8 cellular contexts compared by ENCODE assay signal in genomic region chr17:28357061-28357900, GRCh38. TPM values are rescaled to one million over a fixed set of nuclear protein-coding genes. Genes with fewer than 3 reads are reported as not detected.
DNase-seq lines count a peak whose midpoint lies in the region; ATAC-seq and TF ChIP-seq lines count a peak whose summit lies in the region.

Gene POLDIP2, minus strand, starts transcription at chr17:28357527. Its CDS starts 79 bp downstream, at chr17:28357448.

- peaks cover 3 to 36% (median 19%) of the 10 kb centered on the region in 3 donors for H3K4me1 ChIP-seq in gastroesophageal sphincter

- no peaks in the 10 kb centered on the region for H3K27me3 Mint-ChIP-seq in activated naive CD4-positive, alpha-beta T cell treated with anti-CD3 and anti-CD28 coated beads, Interleukin-2, amount 10 ng/mL, durations not matched to agents 7 days and 5 days

- H3K27ac ChIP-seq in SK-N-MC, result peak within 1 kb of the TSS; percentile 49; the same call in 1 of the 2 replicates
- H3K27ac ChIP-seq in gastroesophageal sphincter, result peak within 1 kb of the TSS; percentile 81 to 96 (median 93)

- H3K36me3 Mint-ChIP-seq in activated naive CD4-positive, alpha-beta T cell treated with anti-CD3 and anti-CD28 coated beads, Interleukin-2, amount 10 ng/mL, durations not matched to agents 7 days and 5 days, result peaks cover 25% of the 10 kb centered on the region

- no peaks in the 10 kb centered on the region for H3K27me3 ChIP-seq in gastroesophageal sphincter

- TF ChIP-seq CTCF in HFF-Myc (IDR thresholded peaks at IDR 0.05; ENCODE audit: low read depth, low read length, missing control alignments), result no peak
- TF ChIP-seq CTCF in gastroesophageal sphincter (IDR thresholded peaks at IDR 0.05), result peak in 2 of 4 experiments; percentile 4 to 31

- H3K4me3 Mint-ChIP-seq in activated naive CD4-positive, alpha-beta T cell treated with anti-CD3 and anti-CD28 coated beads, Interleukin-2, amount 10 ng/mL, durations not matched to agents 7 days and 5 days, result peak within 1 kb of the TSS; percentile 93

- H3K9ac ChIP-seq in SK-N-MC (ENCODE audit: insufficient read length), result peak within 1 kb of the TSS; percentile 99

- TF ChIP-seq POLR2A in gastroesophageal sphincter (IDR thresholded peaks at IDR 0.05), result peak; percentile 96 to 97

- H3K9me3 ChIP-seq in SK-N-MC (ENCODE audit: low read depth, low read length), result no peaks in the 10 kb centered on the region
- no peaks in the 10 kb centered on the region for H3K9me3 ChIP-seq in gastroesophageal sphincter

- peak; percentile 66 for DNase-seq in GM04503 (ENCODE audit: low read depth)
- peak; percentile 73 for DNase-seq in HFF-Myc (ENCODE audit: extremely low read depth, low read depth)
- peak; percentile 96 for DNase-seq in NAMALWA (ENCODE audit: low spot score)
- peak; percentile 20 for DNase-seq in SK-N-MC (ENCODE audit: low read depth, low spot score)
- DNase-seq in activated naive CD4-positive, alpha-beta T cell treated with anti-CD3 and anti-CD28 coated beads, Interleukin-2, amount 10 ng/mL, durations not matched to agents 7 days and 5 days, result peak; percentile 97
- DNase-seq in nucleus accumbens (lab: John Stamatoyannopoulos, UW), result peak in 55 of 56 donors; percentile 59 to 98 (median 93)
- DNase-seq in superior temporal gyrus (ENCODE audit: extremely low spot score), result peak; percentile 96

- ATAC-seq in gastroesophageal sphincter, result peak; percentile 100

- H3K4me3 ChIP-seq in HFF-Myc (replicated peaks; ENCODE audit: low read depth, low read length), result peak within 1 kb of the TSS; percentile 97
- H3K4me3 ChIP-seq in SK-N-MC, result peak within 1 kb of the TSS; percentile 97
- peak within 1 kb of the TSS; percentile 94 to 99 for H3K4me3 ChIP-seq in gastroesophageal sphincter

- CTCF ChIA-PET in activated naive CD4-positive, alpha-beta T cell treated with anti-CD3 and anti-CD28 coated beads, Interleukin-2, amount 10 ng/mL, durations not matched to agents 7 days and 5 days (lab: Charles Lee), result interaction anchor here (0.7 to 2.8 kb wide), 4 partner anchors 10 to 59 kb away, joined by 3 to 10 read pairs (median 6); partner anchors contain the start of genes IFT20 and TNFAIP1

- H3K36me3 ChIP-seq in SK-N-MC (ENCODE audit: insufficient read depth, low read length) (peaks cover 48% of the 10 kb centered on the region), gastroesophageal sphincter (peaks cover 2 to 66% of the 10 kb centered on the region in 2 donors)

- H3K4me1 Mint-ChIP-seq in activated naive CD4-positive, alpha-beta T cell treated with anti-CD3 and anti-CD28 coated beads, Interleukin-2, amount 10 ng/mL, durations not matched to agents 7 days and 5 days, result peaks cover 37% of the 10 kb centered on the region

- TF ChIP-seq EP300 in gastroesophageal sphincter (IDR thresholded peaks at IDR 0.05), result no peak

- peak within 1 kb of the TSS; percentile 91 for H3K27ac Mint-ChIP-seq in activated naive CD4-positive, alpha-beta T cell treated with anti-CD3 and anti-CD28 coated beads, Interleukin-2, amount 10 ng/mL, durations not matched to agents 7 days and 5 days

- no peaks in the 10 kb centered on the region for H3K9me3 Mint-ChIP-seq in activated naive CD4-positive, alpha-beta T cell treated with anti-CD3 and anti-CD28 coated beads, Interleukin-2, amount 10 ng/mL, durations not matched to agents 7 days and 5 days

- 0% methylated on average over 4 of the region's 80 CpGs; no CpG with 5 or more reads in 1 of the 2 donors for WGBS in gastroesophageal sphincter (ENCODE audit: low coverage in 1 of 2), 2 donors

RNA-seq across cellular contexts. Expression of gene POLDIP2, which starts in this region (rescaled TPM):
- total RNA-seq in gastroesophageal sphincter, result 100 to 1,000 TPM in 1 of 4 donors, 10 to 100 TPM in 3; 71.1 to 108 (median 77.8) TPM

Comparison
In these comparisons a context has a peak if more than half of its experiments do, and no peak if none do; other contexts are left out.
1. Peak in every context shown above with its lines: DNase-seq, ATAC-seq, H3K4me3 ChIP-seq and H3K27ac ChIP-seq.
2. DNase-seq: peak in every context shown above with its lines; median percentile 97 in activated naive CD4-positive, alpha-beta T cell treated with anti-CD3 and anti-CD28 coated beads, Interleukin-2, amount 10 ng/mL, durations not matched to agents 7 days and 5 days; 96 in NAMALWA; 96 in superior temporal gyrus; 93 in nucleus accumbens; 73 in HFF-Myc; 66 in GM04503; 20 in SK-N-MC.